7 cellular contexts compared by ENCODE assay signal in the genomic region with DNA sequence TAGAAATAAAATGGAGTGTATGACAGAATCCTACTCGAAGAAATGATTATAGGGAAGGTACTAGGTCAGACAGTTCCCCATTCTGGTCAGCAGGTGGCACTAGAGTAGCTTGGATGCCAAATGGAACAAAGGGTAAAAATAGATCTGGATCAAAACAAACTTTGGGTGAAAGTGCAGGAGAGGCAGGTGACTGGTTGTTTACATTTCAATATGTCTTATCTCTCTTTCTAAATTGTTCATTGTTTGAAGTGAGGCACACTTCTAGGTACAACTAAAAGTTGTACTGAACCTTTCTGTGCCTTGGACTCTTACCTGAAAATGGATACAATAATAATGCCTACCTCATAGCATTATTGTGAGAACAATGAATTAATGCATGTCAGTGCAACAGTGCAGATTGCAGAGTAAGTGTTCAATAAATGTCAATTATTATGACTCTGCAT.
DNase-seq lines count a peak whose midpoint lies in the region; ATAC-seq, FAIRE-seq and TF ChIP-seq lines count a peak whose summit lies in the region.

No MANE protein-coding gene starts in this region.

- H3K4me1 ChIP-seq in astrocyte (ENCODE audit: insufficient read depth, low read length), result peaks cover 6% of the 10 kb centered on the region

- no peak overlapping the region for H2AFZ ChIP-seq in astrocyte (ENCODE audit: low read depth, low read length)

- H3K4me1 Mint-ChIP-seq in astrocyte (ENCODE audit: low read depth, unreplicated experiment), result peaks cover 2% of the 10 kb centered on the region

- H4K20me1 ChIP-seq in astrocyte (ENCODE audit: insufficient read depth, low read length), result no peaks in the 10 kb centered on the region

- ATAC-seq in GM18498 (IDR thresholded peaks at IDR 0.05; ENCODE audit: unreplicated experiment), result peak; percentile 78
- peak; percentile 73 for ATAC-seq in HG02852 (IDR thresholded peaks at IDR 0.05; ENCODE audit: unreplicated experiment)

- H3K4me2 ChIP-seq in astrocyte (ENCODE audit: low read length), result no peak overlapping the region

- no peaks in the 10 kb centered on the region for H3K9me3 ChIP-seq in astrocyte (ENCODE audit: insufficient read depth, low read depth, low read length)

- H3K36me3 ChIP-seq in astrocyte (ENCODE audit: insufficient read depth, low read length), result no peaks in the 10 kb centered on the region

- TF ChIP-seq CTCF in astrocyte (IDR thresholded peaks at IDR 0.05; ENCODE audit: insufficient read depth, low read depth, low read length), result peak; percentile 97

- DNase-seq in NCI-H1694 treated with DMSO at 0.1 percent for 48 hours (lab: John Stamatoyannopoulos, UW) (peak; percentile 68), T-helper 22 cell (ENCODE audit: low read depth) (peak; percentile 31), astrocyte (ENCODE audit: low read depth) (peak; percentile 50), hippocampal formation (lab: John Stamatoyannopoulos, UW) (peak; percentile 30 to 82), smooth muscle cell of the brain vasculature (ENCODE audit: low read depth, low spot score) (peak; percentile 49)

- H3K9ac ChIP-seq in astrocyte (ENCODE audit: low read length), result no peak overlapping the region

- H3K9me3 Mint-ChIP-seq in astrocyte (ENCODE audit: unreplicated experiment), result no peaks in the 10 kb centered on the region

- H3K4me3 ChIP-seq in astrocyte (ENCODE audit: insufficient read depth, low read depth, low read length), result no peak overlapping the region

- H3K36me3 Mint-ChIP-seq in astrocyte (ENCODE audit: low read depth, unreplicated experiment), result no peaks in the 10 kb centered on the region

- no peak overlapping the region for H3K27ac Mint-ChIP-seq in astrocyte (ENCODE audit: unreplicated experiment)

- peak; percentile 60 for FAIRE-seq in astrocyte (lab: Jason Lieb, UNC)

- no peaks in the 10 kb centered on the region for H3K27me3 ChIP-seq in astrocyte (ENCODE audit: insufficient read depth, low read length)

- no peaks in the 10 kb centered on the region for H3K27me3 Mint-ChIP-seq in astrocyte (ENCODE audit: low read depth, unreplicated experiment)

- no peak overlapping the region for H3K4me3 Mint-ChIP-seq in astrocyte (ENCODE audit: unreplicated experiment)

- no peak overlapping the region for H3K27ac ChIP-seq in astrocyte (ENCODE audit: low read depth, low read length)

- H3K79me2 ChIP-seq in astrocyte (ENCODE audit: insufficient read depth, low read length), result no peaks in the 10 kb centered on the region
